Comparison of ENCODE assay signal across 27 cellular contexts in genomic region chr16:55563797-55564196, GRCh38. TPM values are rescaled to one million over a fixed set of nuclear protein-coding genes. Genes with fewer than 3 reads are reported as not detected.
"Had no signal": no experiment of that assay in that cellular context is flagged by ENCODE, and none has a peak within 500 bp of the region (broad histone marks: within the 10 kb centered on the region; RNA-seq: fewer than 3 reads in every experiment).

No MANE protein-coding gene starts in this region.

- H3K27ac Mint-ChIP-seq: activated CD4-positive, alpha-beta T cell treated with anti-CD3 and anti-CD28 coated beads, Interleukin-2, amount 10 ng/mL, durations not matched to agents 7 days and 5 days; activated CD8-positive, alpha-beta memory T cell treated with anti-CD3 and anti-CD28 coated beads, Interleukin-2, amount 10 ng/mL, durations not matched to agents 7 days and 5 days; activated CD8-positive, alpha-beta T cell treated with anti-CD3 and anti-CD28 coated beads for 36 hours; activated naive CD4-positive, alpha-beta T cell treated with anti-CD3 and anti-CD28 coated beads, Interleukin-2, amount 10 ng/mL, durations not matched to agents 7 days and 5 days; activated naive CD8-positive, alpha-beta T cell treated with anti-CD3 and anti-CD28 coated beads, Interleukin-2, amount 50 U/mL, for 24 hours; brain; stimulated activated naive B cell treated with anti-CD40 and anti-IgM and Interleukin-4, amounts not matched to agents 10 μg/mL and 1 μg/mL and 100 μg/mL, for 72 hours had no signal

- H3K27me3 Mint-ChIP-seq: stimulated activated naive B cell treated with anti-CD40 and anti-IgM and Interleukin-4, amounts not matched to agents 10 μg/mL and 1 μg/mL and 100 μg/mL, for 72 hours had no signal

- H3K9me3 Mint-ChIP-seq: activated CD4-positive, alpha-beta T cell treated with anti-CD3 and anti-CD28 coated beads, Interleukin-2, amount 10 ng/mL, durations not matched to agents 7 days and 5 days; activated CD8-positive, alpha-beta T cell treated with anti-CD3 and anti-CD28 coated beads for 36 hours; activated naive CD4-positive, alpha-beta T cell treated with anti-CD3 and anti-CD28 coated beads, Interleukin-2, amount 10 ng/mL, durations not matched to agents 7 days and 5 days; activated naive CD8-positive, alpha-beta T cell treated with anti-CD3 and anti-CD28 coated beads, Interleukin-2, amount 50 U/mL, for 24 hours; brain; stimulated activated naive B cell treated with anti-CD40 and anti-IgM and Interleukin-4, amounts not matched to agents 10 μg/mL and 1 μg/mL and 100 μg/mL, for 72 hours had no signal

- H3K27me3 ChIP-seq: gastrocnemius medialis, sigmoid colon, uterus had no signal

- H3K36me3 ChIP-seq: gastrocnemius medialis, sigmoid colon, uterus, WERI-Rb-1 had no signal

- H3K27ac ChIP-seq: gastrocnemius medialis, sigmoid colon, uterus, WERI-Rb-1 had no signal

- H3K9me3 ChIP-seq: gastrocnemius medialis, mucosa of descending colon, sigmoid colon, uterus had no signal

- H3K36me3 Mint-ChIP-seq: activated CD8-positive, alpha-beta memory T cell treated with anti-CD3 and anti-CD28 coated beads, Interleukin-2, amount 10 ng/mL, durations not matched to agents 7 days and 5 days; activated naive CD4-positive, alpha-beta T cell treated with anti-CD3 and anti-CD28 coated beads, Interleukin-2, amount 10 ng/mL, durations not matched to agents 7 days and 5 days; brain; stimulated activated naive B cell treated with anti-CD40 and anti-IgM and Interleukin-4, amounts not matched to agents 10 μg/mL and 1 μg/mL and 100 μg/mL, for 72 hours had no signal

- H3K4me3 ChIP-seq: gastrocnemius medialis, mucosa of descending colon, sigmoid colon, smooth muscle cell, uterus had no signal

- H3K4me1 ChIP-seq: uterus had no signal

- FAIRE-seq: TTC549 had no signal

- H3K4me3 Mint-ChIP-seq: activated CD4-positive, alpha-beta T cell treated with anti-CD3 and anti-CD28 coated beads, Interleukin-2, amount 10 ng/mL, durations not matched to agents 7 days and 5 days; activated CD8-positive, alpha-beta memory T cell treated with anti-CD3 and anti-CD28 coated beads, Interleukin-2, amount 10 ng/mL, durations not matched to agents 7 days and 5 days; activated CD8-positive, alpha-beta T cell treated with anti-CD3 and anti-CD28 coated beads for 36 hours; activated naive CD4-positive, alpha-beta T cell treated with anti-CD3 and anti-CD28 coated beads, Interleukin-2, amount 10 ng/mL, durations not matched to agents 7 days and 5 days; activated naive CD8-positive, alpha-beta T cell treated with anti-CD3 and anti-CD28 coated beads, Interleukin-2, amount 50 U/mL, for 24 hours; brain; stimulated activated naive B cell treated with anti-CD40 and anti-IgM and Interleukin-4, amounts not matched to agents 10 μg/mL and 1 μg/mL and 100 μg/mL, for 72 hours had no signal

- ATAC-seq: activated CD8-positive, alpha-beta memory T cell treated with anti-CD3 and anti-CD28 coated beads, Interleukin-2, amount 10 ng/mL, durations not matched to agents 7 days and 5 days; activated CD8-positive, alpha-beta T cell treated with anti-CD3 and anti-CD28 coated beads for 36 hours; activated naive CD8-positive, alpha-beta T cell treated with anti-CD3 and anti-CD28 coated beads, Interleukin-2, amount 50 U/mL, for 24 hours; gastrocnemius medialis; mucosa of descending colon; stimulated activated naive B cell treated with anti-CD40 and anti-IgM and Interleukin-4, amounts not matched to agents 10 μg/mL and 1 μg/mL and 100 μg/mL, for 72 hours had no signal

- H3K4me2 ChIP-seq: smooth muscle cell had no signal

- DNase-seq: activated CD4-positive, alpha-beta T cell treated with anti-CD3 and anti-CD28 coated beads, Interleukin-2, amount 10 ng/mL, durations not matched to agents 7 days and 5 days; activated CD4-positive, CD25-positive, alpha-beta regulatory T cell treated with anti-CD3 and anti-CD28 coated beads, Interleukin-2, amount 50 U/mL, for 72 hours; activated CD8-positive, alpha-beta memory T cell treated with anti-CD3 and anti-CD28 coated beads, Interleukin-2, amount 10 ng/mL, durations not matched to agents 7 days and 5 days; activated CD8-positive, alpha-beta T cell treated with anti-CD3 and anti-CD28 coated beads for 36 hours; activated effector memory CD4-positive, alpha-beta T cell treated with anti-CD3 and anti-CD28 coated beads, Interleukin-2, amount 50 U/mL, for 16 hours; activated naive CD4-positive, alpha-beta T cell treated with anti-CD3 and anti-CD28 coated beads, Interleukin-2, amount 10 ng/mL, durations not matched to agents 7 days and 5 days; activated naive CD8-positive, alpha-beta T cell treated with anti-CD3 and anti-CD28 coated beads, Interleukin-2, amount 50 U/mL, for 24 hours; activated T-cell treated with anti-CD3 and anti-CD28 coated beads for 4 hours; central memory CD4-positive, alpha-beta T cell; gastrocnemius medialis; hippocampal formation; mesendoderm; mucosa of descending colon; nucleus accumbens; retina; sigmoid colon; stimulated activated CD4-positive, alpha-beta T cell treated with anti-CD3 and anti-CD28 coated beads, Interleukin-2, amount 100 ng/mL, for 48 hours; stimulated activated CD8-positive, alpha-beta memory T cell treated with anti-CD3 and anti-CD28 coated beads, Interleukin-4, amount 100 ng/mL, for 48 hours; stimulated activated naive B cell treated with anti-CD40 and anti-IgM and Interleukin-4, amounts not matched to agents 10 μg/mL and 1 μg/mL and 100 μg/mL, for 72 hours; T-helper 1 cell; trophoblast cell; uterus; WERI-Rb-1 had no signal

- H3K4me1 Mint-ChIP-seq: activated CD4-positive, alpha-beta T cell treated with anti-CD3 and anti-CD28 coated beads, Interleukin-2, amount 10 ng/mL, durations not matched to agents 7 days and 5 days; activated CD8-positive, alpha-beta memory T cell treated with anti-CD3 and anti-CD28 coated beads, Interleukin-2, amount 10 ng/mL, durations not matched to agents 7 days and 5 days; activated naive CD4-positive, alpha-beta T cell treated with anti-CD3 and anti-CD28 coated beads, Interleukin-2, amount 10 ng/mL, durations not matched to agents 7 days and 5 days; activated naive CD8-positive, alpha-beta T cell treated with anti-CD3 and anti-CD28 coated beads, Interleukin-2, amount 50 U/mL, for 24 hours; stimulated activated naive B cell treated with anti-CD40 and anti-IgM and Interleukin-4, amounts not matched to agents 10 μg/mL and 1 μg/mL and 100 μg/mL, for 72 hours had no signal

RNA-seq across cellular contexts. Expression of gene CAPNS2, which starts 2.7 kb away (rescaled TPM):
- total RNA-seq: activated CD4-positive, alpha-beta T cell treated with anti-CD3 and anti-CD28 coated beads, Interleukin-2, amount 10 ng/mL, durations not matched to agents 7 days and 5 days; activated CD8-positive, alpha-beta memory T cell treated with anti-CD3 and anti-CD28 coated beads, Interleukin-2, amount 10 ng/mL, durations not matched to agents 7 days and 5 days; activated CD8-positive, alpha-beta T cell treated with anti-CD3 and anti-CD28 coated beads for 36 hours; gastrocnemius medialis had no signal
- polyA plus RNA-seq: neural cell had no signal
